ENCODE assay signal across 14 cellular contexts in the genomic region with DNA sequence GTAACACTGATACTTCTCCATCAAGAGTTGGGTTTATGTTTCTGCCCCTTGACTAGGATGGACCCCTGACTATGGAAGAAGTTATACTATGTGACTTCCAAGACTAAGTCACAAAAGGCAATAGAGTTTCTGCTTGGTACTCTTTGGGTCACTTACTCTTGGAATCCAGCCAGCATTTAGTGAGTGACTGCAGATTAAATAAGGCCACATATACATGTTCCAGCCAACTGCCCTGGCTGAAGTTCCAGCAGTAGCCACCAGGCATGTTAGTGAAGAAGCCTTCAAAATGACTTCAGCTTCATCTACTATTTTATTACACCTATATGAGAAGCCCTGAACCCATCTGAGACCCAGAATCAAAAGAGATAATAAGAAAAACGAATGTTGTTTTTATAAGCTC.
"Had no signal": no experiment of that assay in that cellular context is flagged by ENCODE, and none has a peak within 500 bp of the region (broad histone marks: within the 10 kb centered on the region; RNA-seq: fewer than 3 reads in every experiment).

No MANE protein-coding gene starts in this region.

- ATAC-seq: esophagus mucosa; left lobe of liver; natural killer cell treated with Interleukin-12 subunit alpha and Interleukin-12 subunit beta and Interleukin-15 and Interleukin-18, amount 100 ng/mL, for 72 hours; right lobe of liver; stimulated activated naive CD8-positive, alpha-beta T cell treated with anti-CD3 and anti-CD28 coated beads, Interleukin-15, amount 100 ng/mL, for 72 hours had no signal

- H3K9me3 ChIP-seq: ascending aorta, prostate gland, right lobe of liver, upper lobe of left lung had no signal

- DNase-seq: activated CD4-positive, alpha-beta T cell treated with anti-CD3 and anti-CD28 coated beads for 1 hour; activated CD4-positive, alpha-beta T cell treated with anti-CD3 and anti-CD28 coated beads, Interleukin-2, amount 50 U/mL, for 4 hours; activated naive CD4-positive, alpha-beta T cell treated with Interleukin-2 at 50 U/mL for 16 hours; activated T-cell treated with anti-CD3 and anti-CD28 coated beads for 4 hours; dermis blood vessel endothelial cell; right lobe of liver; stimulated activated naive CD8-positive, alpha-beta T cell treated with anti-CD3 and anti-CD28 coated beads, Interleukin-15, amount 100 ng/mL, for 72 hours; T-helper 1 cell; upper lobe of left lung had no signal

- H3K27ac ChIP-seq: ascending aorta, prostate gland, right lobe of liver, upper lobe of left lung had no signal

- H3K36me3 ChIP-seq: ascending aorta, prostate gland, right lobe of liver, upper lobe of left lung had no signal

- H3K4me3 ChIP-seq: ascending aorta, prostate gland, right lobe of liver, upper lobe of left lung had no signal

- H3K4me1 ChIP-seq: ascending aorta, prostate gland, right lobe of liver, upper lobe of left lung had no signal

- H3K27me3 ChIP-seq: ascending aorta, upper lobe of left lung had no signal
